27 cellular contexts compared by ENCODE assay signal in genomic region chr15:25346371-25346770, GRCh38.
DNase-seq lines count a peak whose midpoint lies in the region; ATAC-seq and TF ChIP-seq lines count a peak whose summit lies in the region.
"Had no signal": no experiment of that assay in that cellular context is flagged by ENCODE, and none has a peak within 500 bp of the region (broad histone marks: within the 10 kb centered on the region; RNA-seq: fewer than 3 reads in every experiment).

No MANE protein-coding gene starts in this region.

- no peak overlapping the region for H2BK15ac ChIP-seq in mesenchymal stem cell (ENCODE audit: low read depth, poor library complexity, severe bottlenecking)

- H3K4ac ChIP-seq in mesenchymal stem cell (ENCODE audit: low read depth in 1 of 2, low read length in 2 of 2), result no peak overlapping the region

- H3K79me1 ChIP-seq in mesenchymal stem cell (replicated peaks; ENCODE audit: low read length, poor library complexity, severe bottlenecking), result peaks cover 23% of the 10 kb centered on the region

- H2AK5ac ChIP-seq in mesenchymal stem cell (ENCODE audit: low read length, severe bottlenecking), result no peak overlapping the region

- H4K8ac ChIP-seq in mesenchymal stem cell (ENCODE audit: low read length), result peak overlapping the region; percentile 87

- H3K18ac ChIP-seq in mesenchymal stem cell (ENCODE audit: low read depth in 1 of 2, low read length in 2 of 2), result no peak overlapping the region

- H3K23ac ChIP-seq in mesenchymal stem cell (ENCODE audit: low read length in 2 of 2), result no peak overlapping the region

- H3K27ac ChIP-seq in heart left ventricle (peak overlapping the region in 9 of 12 donors; percentile 18 to 78 (median 48)), cingulate gyrus (ENCODE audit: low read depth, low read length) (peak overlapping the region; percentile 48), mesenchymal stem cell (ENCODE audit: low read length, poor library complexity, severe bottlenecking) (no peak overlapping the region), temporal lobe (ENCODE audit: low read depth, low read length) (peak overlapping the region; percentile 80)
- H3K27ac ChIP-seq: A549, cardiac muscle cell, parathyroid adenoma, tibial nerve, WERI-Rb-1 had no signal

- ATAC-seq in heart left ventricle (no peak), GM21723 (IDR thresholded peaks at IDR 0.05; ENCODE audit: unreplicated experiment) (no peak)
- ATAC-seq: A549; naive thymus-derived CD4-positive, alpha-beta T cell; stimulated activated naive B cell treated with anti-CD40 and anti-IgM and Interleukin-4, amounts not matched to agents 10 μg/mL and 1 μg/mL and 100 μg/mL, for 72 hours had no signal

- intact Hi-C loops in heart left ventricle (cut with DNase I) (loop anchor here in 7 of 10 donors (5.0 to 10.0 kb wide), 3 partner anchors 48 to 91 kb away; partner anchors contain the start of gene UBE3A (in 7 of the 7)), cardiac septum (cut with DNase I) (loop anchor here (1.0 kb wide), 1 partner anchor 92 kb away; no protein-coding TSS in a partner anchor)

- no peak overlapping the region for H2BK120ac ChIP-seq in mesenchymal stem cell (ENCODE audit: low read depth, low read length)

- no peak for TF ChIP-seq CTCF in heart left ventricle (IDR thresholded peaks at IDR 0.05)

- no peak overlapping the region for H2BK5ac ChIP-seq in mesenchymal stem cell (ENCODE audit: low read depth, low read length, poor library complexity, severe bottlenecking)

- H3K9me3 ChIP-seq in heart left ventricle (peaks cover 0 to 35% (median 11%) of the 10 kb centered on the region in 12 donors), mesenchymal stem cell (ENCODE audit: control insufficient read depth, low read length) (peaks cover 20% of the 10 kb centered on the region)
- H3K9me3 ChIP-seq: BE2C had no signal

- no peak overlapping the region for H2AFZ ChIP-seq in mesenchymal stem cell (ENCODE audit: low read depth, low read length)
- H2AFZ ChIP-seq: parathyroid adenoma had no signal

- no peaks in the 10 kb centered on the region for H3K27me3 ChIP-seq in heart left ventricle
- no peaks in the 10 kb centered on the region for H3K27me3 ChIP-seq in mesenchymal stem cell (ENCODE audit: control insufficient read depth in 1 of 2, insufficient read depth in 1 of 2, low read length in 2 of 2)
- H3K27me3 ChIP-seq: BE2C, cardiac muscle cell, tibial nerve had no signal

- H3K9ac ChIP-seq in mesenchymal stem cell (ENCODE audit: low read length), result no peak overlapping the region
- H3K9ac ChIP-seq: parathyroid adenoma, SK-N-SH had no signal

- no peak overlapping the region for H3K4me3 ChIP-seq in heart left ventricle
- H3K4me3 ChIP-seq in mesenchymal stem cell (ENCODE audit: insufficient read depth in 1 of 2, low read depth in 1 of 2, low read length in 2 of 2), result no peak overlapping the region
- H3K4me3 ChIP-seq: A549, cardiac muscle cell, skin epidermis, tibial nerve had no signal

- H3K4me2 ChIP-seq in mesenchymal stem cell (ENCODE audit: low read length, poor library complexity, severe bottlenecking), result no peak overlapping the region
- H3K4me2 ChIP-seq: A549, SK-N-SH had no signal

- no peak overlapping the region for H3K14ac ChIP-seq in mesenchymal stem cell (ENCODE audit: low read length in 2 of 2)

- H3K36me3 ChIP-seq in heart left ventricle (peaks cover 0 to 44% (median 7%) of the 10 kb centered on the region in 9 donors), mesenchymal stem cell (ENCODE audit: control insufficient read depth in 1 of 2, insufficient read depth in 2 of 2, low read depth in 1 of 2, low read length in 2 of 2) (peaks cover 9 to 84% of the 10 kb centered on the region in 2 experiments)

- no peak overlapping the region for H4K91ac ChIP-seq in mesenchymal stem cell (ENCODE audit: low read length)

- H3K4me1 ChIP-seq in heart left ventricle (peaks cover 0 to 16% (median 0%) of the 10 kb centered on the region in 12 donors), mesenchymal stem cell (ENCODE audit: control insufficient read depth, insufficient read depth, low read depth, low read length) (no peaks in the 10 kb centered on the region)
- H3K4me1 ChIP-seq: A549, BE2C, parathyroid adenoma, tibial nerve had no signal

- no peak for DNase-seq in heart left ventricle
- no peak for DNase-seq in cardiac septum (ENCODE audit: low spot score)
- no peak for DNase-seq in mesenchymal stem cell
- no peak for DNase-seq in amygdala (lab: John Stamatoyannopoulos, UW)
- DNase-seq in occipital lobe (lab: John Stamatoyannopoulos, UW), result no peak
- DNase-seq: activated CD4-positive, alpha-beta T cell treated with anti-CD3 and anti-CD28 coated beads, Interleukin-2, amount 50 U/mL, for 4 hours; activated CD8-positive, alpha-beta memory T cell treated with anti-CD3 and anti-CD28 coated beads, Interleukin-2, amount 50 U/mL, for 4 hours; activated effector memory CD4-positive, alpha-beta T cell treated with Interleukin-2 at 50 U/mL for 16 hours; COR-L47; kidney glomerular epithelial cell; naive thymus-derived CD4-positive, alpha-beta T cell; NCI-H1694; NCI-H2171 treated with DMSO at 0.1 percent for 48 hours; NCI-H526 treated with DMSO at 0.1 percent for 48 hours; stimulated activated CD4-positive, alpha-beta T cell treated with anti-CD3 and anti-CD28 coated beads, Interleukin-2, amount 100 ng/mL, for 24 hours; stimulated activated naive B cell treated with anti-CD40 and anti-IgM and Interleukin-4, amounts not matched to agents 10 μg/mL and 1 μg/mL and 100 μg/mL, for 72 hours had no signal

- no peak overlapping the region for H2BK12ac ChIP-seq in mesenchymal stem cell (ENCODE audit: low read length in 2 of 2)

- TF ChIP-seq POLR2A in heart left ventricle (IDR thresholded peaks at IDR 0.05), result no peak

- 94 to 98% (median 95%) methylated on average over 3 of the region's 3 CpGs for WGBS in heart left ventricle, 4 donors
- 100% methylated on average over 1 of the region's 3 CpGs for WGBS in mesenchymal stem cell
